In genomic region chr4:17859793-17860406, GRCh38 we compare ENCODE assay signal across 26 cellular contexts.
"Had no signal": no experiment of that assay in that cellular context is flagged by ENCODE, and none has a peak within 500 bp of the region (broad histone marks: within the 10 kb centered on the region; RNA-seq: fewer than 3 reads in every experiment).

No MANE protein-coding gene starts in this region.

- H3K27me3 ChIP-seq: colonic mucosa, esophagus squamous epithelium, gastrocnemius medialis, heart right ventricle had no signal

- H3K4me3 ChIP-seq: colonic mucosa, esophagus squamous epithelium, gastrocnemius medialis, heart right ventricle, left ventricle myocardium inferior, lower lobe of right lung, mucosa of descending colon had no signal

- H3K27ac ChIP-seq: colonic mucosa, epithelial cell of prostate, esophagus squamous epithelium, gastrocnemius medialis, heart right ventricle, left ventricle myocardium inferior, lower lobe of right lung had no signal

- FAIRE-seq: endometrium, islet of Langerhans, keratinocyte had no signal

- H3K4me1 Mint-ChIP-seq: mesothelial cell of epicardium, naive B cell had no signal

- H3K9me3 ChIP-seq: colonic mucosa, gastrocnemius medialis had no signal

- H3K4me3 Mint-ChIP-seq: dendritic cell treated with granulocyte-macrophage colony-stimulating factor and Interleukin-4, amounts not matched to agents 40 ng/mL and 50 ng/mL, for 4 days; effector memory CD8-positive, alpha-beta T cell; endodermal cell; mesothelial cell of epicardium; naive B cell had no signal

- H3K36me3 ChIP-seq: colonic mucosa, esophagus squamous epithelium, gastrocnemius medialis, lower lobe of right lung had no signal

- H3K27ac Mint-ChIP-seq: dendritic cell treated with granulocyte-macrophage colony-stimulating factor and Interleukin-4, amounts not matched to agents 40 ng/mL and 50 ng/mL, for 4 days; effector memory CD8-positive, alpha-beta T cell; endodermal cell; mesothelial cell of epicardium; naive B cell had no signal

- ATAC-seq: effector memory CD8-positive, alpha-beta T cell; esophagus mucosa; gastrocnemius medialis; heart right ventricle; left cardiac atrium; lower lobe of right lung; mucosa of descending colon had no signal

- DNase-seq: colonic mucosa; cortex of kidney; effector CD8-positive, alpha-beta T cell; effector memory CD8-positive, alpha-beta T cell; endodermal cell; esophagus squamous epithelium; foreskin fibroblast; foreskin melanocyte; gastrocnemius medialis; glutamatergic neuron; head of caudate nucleus; heart right ventricle; hippocampal formation; left cardiac atrium; left ventricle myocardium inferior; lower lobe of right lung; mesenchymal stem cell; mucosa of descending colon; naive B cell had no signal

- H3K27me3 Mint-ChIP-seq: dendritic cell treated with granulocyte-macrophage colony-stimulating factor and Interleukin-4, amounts not matched to agents 40 ng/mL and 50 ng/mL, for 4 days; effector memory CD8-positive, alpha-beta T cell; naive B cell had no signal

- H3K4me1 ChIP-seq: colonic mucosa, esophagus squamous epithelium, gastrocnemius medialis, heart right ventricle, left ventricle myocardium inferior, lower lobe of right lung had no signal
